ENCODE assay signal across 13 cellular contexts in the genomic region with DNA sequence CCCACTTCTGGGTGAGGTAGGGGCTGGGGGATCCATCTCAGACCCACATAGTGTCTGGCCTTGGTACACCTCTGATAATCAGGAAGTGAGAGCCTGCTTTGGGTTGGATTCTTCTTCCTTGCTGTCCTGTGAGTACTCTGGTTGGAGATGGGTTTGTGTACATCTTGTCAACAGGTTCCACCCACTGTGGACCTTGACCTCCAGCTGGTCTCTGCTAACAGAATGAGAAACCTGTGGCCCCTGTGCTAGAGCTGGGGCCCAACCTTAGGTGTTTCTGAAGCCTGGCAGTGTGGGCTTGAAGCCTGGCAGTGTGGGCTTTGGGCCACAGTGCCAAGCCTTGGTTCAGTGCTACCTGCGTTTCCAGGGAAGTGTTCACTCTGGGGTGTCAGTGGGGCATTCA. TPM values are rescaled to one million over a fixed set of nuclear protein-coding genes. Genes with fewer than 3 reads are reported as not detected.
DNase-seq lines count a peak whose midpoint lies in the region; ATAC-seq and TF ChIP-seq lines count a peak whose summit lies in the region.
"Had no signal": no experiment of that assay in that cellular context is flagged by ENCODE, and none has a peak within 500 bp of the region (broad histone marks: within the 10 kb centered on the region; RNA-seq: fewer than 3 reads in every experiment).

No MANE protein-coding gene starts in this region.

- peak overlapping the region; percentile 84 for H3K27ac ChIP-seq in VCaP
- H3K27ac ChIP-seq: SJSA1 had no signal

- peaks cover 33% of the 10 kb centered on the region for H3K4me1 Mint-ChIP-seq in activated CD4-positive, alpha-beta T cell treated with anti-CD3 and anti-CD28 coated beads for 36 hours
- H3K4me1 Mint-ChIP-seq in stimulated activated memory B cell treated with anti-CD40 and anti-IgM and Interleukin-4, amounts not matched to agents 10 μg/mL and 1 μg/mL and 100 μg/mL, for 72 hours = peaks cover 58% of the 10 kb centered on the region

- CTCF ChIA-PET in activated CD4-positive, alpha-beta T cell treated with anti-CD3 and anti-CD28 coated beads for 36 hours (lab: Charles Lee) = interaction anchor here (1.7 to 2.4 kb wide), 3 partner anchors 18 to 64 kb away, joined by 6 to 14 read pairs (median 11); a partner anchor contains a TSS

- H3K36me3 Mint-ChIP-seq in activated CD4-positive, alpha-beta T cell treated with anti-CD3 and anti-CD28 coated beads for 36 hours (ENCODE audit: low read depth) = peaks cover 7% of the 10 kb centered on the region
- H3K36me3 Mint-ChIP-seq in stimulated activated memory B cell treated with anti-CD40 and anti-IgM and Interleukin-4, amounts not matched to agents 10 μg/mL and 1 μg/mL and 100 μg/mL, for 72 hours = peaks cover 7% of the 10 kb centered on the region

- no peak overlapping the region for H3K4me3 Mint-ChIP-seq in activated CD4-positive, alpha-beta T cell treated with anti-CD3 and anti-CD28 coated beads for 36 hours
- H3K4me3 Mint-ChIP-seq in stimulated activated memory B cell treated with anti-CD40 and anti-IgM and Interleukin-4, amounts not matched to agents 10 μg/mL and 1 μg/mL and 100 μg/mL, for 72 hours = no peak overlapping the region

- no peak for ATAC-seq in activated CD4-positive, alpha-beta T cell treated with anti-CD3 and anti-CD28 coated beads for 36 hours
- ATAC-seq in left colon (peak; percentile 76), HG03354 (IDR thresholded peaks at IDR 0.05; ENCODE audit: poor library complexity, severe bottlenecking, unreplicated experiment) (no peak), GM21447 (IDR thresholded peaks at IDR 0.05; ENCODE audit: unreplicated experiment) (no peak)
- ATAC-seq in stimulated activated memory B cell treated with anti-CD40 and anti-IgM and Interleukin-4, amounts not matched to agents 10 μg/mL and 1 μg/mL and 100 μg/mL, for 72 hours = no peak

- POLR2A ChIA-PET in activated CD4-positive, alpha-beta T cell treated with anti-CD3 and anti-CD28 coated beads for 36 hours (lab: Charles Lee) = no interaction called here

- no peak for DNase-seq in activated CD4-positive, alpha-beta T cell treated with anti-CD3 and anti-CD28 coated beads for 36 hours
- no peak for DNase-seq in activated CD4-positive, alpha-beta T cell treated with anti-CD3 and anti-CD28 coated beads, Interleukin-2, amount 50 U/mL, for 1 hour
- DNase-seq in left colon (peak; percentile 91 to 93), NCI-H1417 (lab: John Stamatoyannopoulos, UW) (no peak)
- DNase-seq: activated CD8-positive, alpha-beta memory T cell treated with anti-CD3 and anti-CD28 coated beads, Interleukin-2, amount 50 U/mL, for 48 hours; NCI-H2029; stimulated activated CD8-positive, alpha-beta memory T cell treated with anti-CD3 and anti-CD28 coated beads, Interleukin-4, amount 100 ng/mL, for 48 hours had no signal

- H3K27me3 Mint-ChIP-seq in activated CD4-positive, alpha-beta T cell treated with anti-CD3 and anti-CD28 coated beads for 36 hours = no peaks in the 10 kb centered on the region
- H3K27me3 Mint-ChIP-seq in stimulated activated memory B cell treated with anti-CD40 and anti-IgM and Interleukin-4, amounts not matched to agents 10 μg/mL and 1 μg/mL and 100 μg/mL, for 72 hours = no peaks in the 10 kb centered on the region

- TF ChIP-seq CTCF in VCaP (conservative IDR thresholded peaks at IDR 0.05) = no peak

- intact Hi-C loops in activated CD4-positive, alpha-beta T cell treated with anti-CD3 and anti-CD28 coated beads for 36 hours (cut with DNase I, micrococcal nuclease) = no loop called here
- intact Hi-C loops in left colon (cut with DNase I, micrococcal nuclease) = no loop called here

- no peaks in the 10 kb centered on the region for H3K9me3 Mint-ChIP-seq in activated CD4-positive, alpha-beta T cell treated with anti-CD3 and anti-CD28 coated beads for 36 hours (ENCODE audit: low read depth)
- H3K9me3 Mint-ChIP-seq in stimulated activated memory B cell treated with anti-CD40 and anti-IgM and Interleukin-4, amounts not matched to agents 10 μg/mL and 1 μg/mL and 100 μg/mL, for 72 hours = no peaks in the 10 kb centered on the region

- peak overlapping the region; percentile 64 for H3K27ac Mint-ChIP-seq in activated CD4-positive, alpha-beta T cell treated with anti-CD3 and anti-CD28 coated beads for 36 hours
- H3K27ac Mint-ChIP-seq in stimulated activated memory B cell treated with anti-CD40 and anti-IgM and Interleukin-4, amounts not matched to agents 10 μg/mL and 1 μg/mL and 100 μg/mL, for 72 hours = peak overlapping the region; percentile 99

RNA-seq across cellular contexts. Expression of a gene that starts 2.6 kb away (rescaled TPM):
- total RNA-seq in activated CD4-positive, alpha-beta T cell treated with anti-CD3 and anti-CD28 coated beads for 36 hours = 10 to 100 TPM; 23.2 to 26.0 TPM
- 10 to 100 TPM; 32.4 to 43.2 TPM for total RNA-seq in left colon

RNA-seq across cellular contexts. Expression of a gene that starts 20.3 kb away (rescaled TPM):
- total RNA-seq in activated CD4-positive, alpha-beta T cell treated with anti-CD3 and anti-CD28 coated beads for 36 hours = 10 to 100 TPM; 12.4 to 15.7 TPM
- total RNA-seq in left colon = 10 to 100 TPM in 1 of 2 donors, 1 to 10 TPM in 1; 8.0 to 14.0 TPM

RNA-seq across cellular contexts. Expression of a gene that starts 27.3 kb away (rescaled TPM):
- total RNA-seq in activated CD4-positive, alpha-beta T cell treated with anti-CD3 and anti-CD28 coated beads for 36 hours = under 1 TPM in 1 of 2 experiments, not detected in 1; 0.07 TPM
- total RNA-seq in left colon = under 1 TPM in 1 of 2 donors, not detected in 1; 0.14 TPM
- total RNA-seq: H1, SJSA1 had no signal

RNA-seq across cellular contexts. Expression of a gene that starts 28.1 kb away (rescaled TPM):
- total RNA-seq in activated CD4-positive, alpha-beta T cell treated with anti-CD3 and anti-CD28 coated beads for 36 hours = 10 to 100 TPM; 37.4 to 44.7 TPM
- total RNA-seq in left colon = 10 to 100 TPM; 18.3 to 18.5 TPM

RNA-seq across cellular contexts. Expression of a gene that starts 31.2 kb away (rescaled TPM):
- total RNA-seq in activated CD4-positive, alpha-beta T cell treated with anti-CD3 and anti-CD28 coated beads for 36 hours = 10 to 100 TPM; 13.2 to 13.6 TPM
- total RNA-seq in left colon = 10 to 100 TPM in 1 of 2 donors, 1 to 10 TPM in 1; 6.7 to 11.2 TPM

Comparison
In these comparisons a context has a peak if more than half of its experiments do, and no peak if none do; other contexts are left out.
1. DNase-seq: peak in left colon (2 of 2); none in activated CD4-positive, alpha-beta T cell treated with anti-CD3 and anti-CD28 coated beads for 36 hours (single experiment), activated CD4-positive, alpha-beta T cell treated with anti-CD3 and anti-CD28 coated beads, Interleukin-2, amount 50 U/mL, for 1 hour (single experiment) and NCI-H1417 (0 of 3).